Comparison of ENCODE assay signal across 19 cellular contexts in genomic region chr1:232983817-232984567, GRCh38. TPM values are rescaled to one million over a fixed set of nuclear protein-coding genes. Genes with fewer than 3 reads are reported as not detected.
DNase-seq lines count a peak whose midpoint lies in the region; ATAC-seq and TF ChIP-seq lines count a peak whose summit lies in the region.
"Had no signal": no experiment of that assay in that cellular context is flagged by ENCODE, and none has a peak within 500 bp of the region (broad histone marks: within the 10 kb centered on the region; RNA-seq: fewer than 3 reads in every experiment).

No MANE protein-coding gene starts in this region.

- H3K27ac Mint-ChIP-seq in CD4-positive, CD25-positive, alpha-beta regulatory T cell = peak overlapping the region in 2 of 3 donors; percentile 29 to 90
- H3K27ac Mint-ChIP-seq in neural crest cell (ENCODE audit: unreplicated experiment) = peak overlapping the region; percentile 98
- no peak overlapping the region for H3K27ac Mint-ChIP-seq in chondrocyte (ENCODE audit: unreplicated experiment)
- no peak overlapping the region for H3K27ac Mint-ChIP-seq in activated CD4-positive, alpha-beta T cell treated with anti-CD3 and anti-CD28 coated beads for 36 hours
- H3K27ac Mint-ChIP-seq: B cell had no signal

- H3K9me3 Mint-ChIP-seq in CD4-positive, CD25-positive, alpha-beta regulatory T cell = no peaks in the 10 kb centered on the region
- H3K9me3 Mint-ChIP-seq in neural crest cell = peaks cover 3% of the 10 kb centered on the region
- no peaks in the 10 kb centered on the region for H3K9me3 Mint-ChIP-seq in chondrocyte (ENCODE audit: low read depth)
- no peaks in the 10 kb centered on the region for H3K9me3 Mint-ChIP-seq in activated CD4-positive, alpha-beta T cell treated with anti-CD3 and anti-CD28 coated beads for 36 hours (ENCODE audit: low read depth)
- H3K9me3 Mint-ChIP-seq: CD4-positive, alpha-beta memory T cell had no signal

- no peaks in the 10 kb centered on the region for H3K27me3 Mint-ChIP-seq in CD4-positive, CD25-positive, alpha-beta regulatory T cell
- H3K27me3 Mint-ChIP-seq in neural crest cell (ENCODE audit: low read depth) = no peaks in the 10 kb centered on the region
- H3K27me3 Mint-ChIP-seq in chondrocyte (ENCODE audit: low read depth) = no peaks in the 10 kb centered on the region
- no peaks in the 10 kb centered on the region for H3K27me3 Mint-ChIP-seq in activated CD4-positive, alpha-beta T cell treated with anti-CD3 and anti-CD28 coated beads for 36 hours
- H3K27me3 Mint-ChIP-seq: B cell; CD4-positive, alpha-beta memory T cell had no signal

- H3K4me3 Mint-ChIP-seq in CD4-positive, CD25-positive, alpha-beta regulatory T cell = no peak overlapping the region
- H3K4me3 Mint-ChIP-seq in neural crest cell (no peak overlapping the region), chondrocyte (ENCODE audit: unreplicated experiment) (no peak overlapping the region)
- H3K4me3 Mint-ChIP-seq in activated CD4-positive, alpha-beta T cell treated with anti-CD3 and anti-CD28 coated beads for 36 hours = no peak overlapping the region
- H3K4me3 Mint-ChIP-seq: B cell; CD4-positive, alpha-beta memory T cell had no signal

- CTCF ChIA-PET in activated CD4-positive, alpha-beta T cell treated with anti-CD3 and anti-CD28 coated beads for 36 hours (lab: Charles Lee) = interaction anchor here (0.6 to 1.5 kb wide), 2 partner anchors 12 to 395 kb away, joined by 4 read pairs; no protein-coding TSS in a partner anchor

- TF ChIP-seq POLR2A in thyroid gland (IDR thresholded peaks at IDR 0.05) = no peak

- H3K36me3 Mint-ChIP-seq in CD4-positive, CD25-positive, alpha-beta regulatory T cell = peaks cover 14% of the 10 kb centered on the region
- H3K36me3 Mint-ChIP-seq in neural crest cell (ENCODE audit: low read depth) (peaks cover 14% of the 10 kb centered on the region), chondrocyte (ENCODE audit: low read depth) (peaks cover 6% of the 10 kb centered on the region)
- H3K36me3 Mint-ChIP-seq in activated CD4-positive, alpha-beta T cell treated with anti-CD3 and anti-CD28 coated beads for 36 hours (ENCODE audit: low read depth) = peaks cover 9% of the 10 kb centered on the region

- no peak for ATAC-seq in CD4-positive, CD25-positive, alpha-beta regulatory T cell (ENCODE audit: low read depth in 2 of 2)
- no peak for ATAC-seq in activated CD4-positive, alpha-beta T cell treated with anti-CD3 and anti-CD28 coated beads for 36 hours

- intact Hi-C loops in dorsolateral prefrontal cortex (cut with DNase I) = no loop called here
- intact Hi-C loops in activated CD4-positive, alpha-beta T cell treated with anti-CD3 and anti-CD28 coated beads for 36 hours (cut with DNase I, micrococcal nuclease) = no loop called here
- intact Hi-C loops in thyroid gland (cut with DNase I) = no loop called here

- TF ChIP-seq CTCF in dorsolateral prefrontal cortex (IDR thresholded peaks at IDR 0.05 in 54 of 56, conservative IDR thresholded peaks at IDR 0.05 in 2 of 56; ENCODE audit: low read depth in 1 of 56, partially characterized antibody in 56 of 56) (no peak), neural crest cell (conservative IDR thresholded peaks at IDR 0.05) (no peak), chondrocyte (IDR thresholded peaks at IDR 0.05) (no peak), thyroid gland (IDR thresholded peaks at IDR 0.05) (no peak)

- no peak overlapping the region for H3K27ac ChIP-seq in CD4-positive, CD25-positive, alpha-beta regulatory T cell (ENCODE audit: insufficient read depth, low read length, poor library complexity, severe bottlenecking)
- H3K27ac ChIP-seq in dorsolateral prefrontal cortex (peak overlapping the region in 54 of 59 donors; percentile 6 to 89 (median 76)), thyroid gland (no peak overlapping the region)
- H3K27ac ChIP-seq: KMS-11, Peyer's patch had no signal

- no peaks in the 10 kb centered on the region for H3K9me3 ChIP-seq in CD4-positive, CD25-positive, alpha-beta regulatory T cell (ENCODE audit: control insufficient read depth in 2 of 2, low read length in 2 of 2)
- H3K9me3 ChIP-seq in thyroid gland = no peaks in the 10 kb centered on the region
- H3K9me3 ChIP-seq: MG63, Peyer's patch had no signal

- POLR2A ChIA-PET in activated CD4-positive, alpha-beta T cell treated with anti-CD3 and anti-CD28 coated beads for 36 hours (lab: Charles Lee) = no interaction called here

- peaks cover 0 to 2% (median 0%) of the 10 kb centered on the region in 4 donors for H3K4me1 Mint-ChIP-seq in CD4-positive, CD25-positive, alpha-beta regulatory T cell
- H3K4me1 Mint-ChIP-seq in neural crest cell (peaks cover 26% of the 10 kb centered on the region), chondrocyte (ENCODE audit: low read depth) (peaks cover 4% of the 10 kb centered on the region)
- H3K4me1 Mint-ChIP-seq in activated CD4-positive, alpha-beta T cell treated with anti-CD3 and anti-CD28 coated beads for 36 hours = peaks cover 3% of the 10 kb centered on the region
- H3K4me1 Mint-ChIP-seq: B cell had no signal

- WGBS in thyroid gland, 2 donors = 93 to 97% methylated on average over 25 of the region's 25 CpGs

- DNase-seq in CD4-positive, CD25-positive, alpha-beta regulatory T cell = no peak
- peak; percentile 19 for DNase-seq in H7
- DNase-seq in dorsolateral prefrontal cortex = no peak
- no peak for DNase-seq in neural crest cell (ENCODE audit: low read depth, low spot score)
- DNase-seq in chondrocyte (ENCODE audit: low spot score) = no peak
- no peak for DNase-seq in activated CD4-positive, alpha-beta T cell treated with anti-CD3 and anti-CD28 coated beads for 36 hours
- no peak for DNase-seq in thyroid gland
- DNase-seq in activated effector memory CD4-positive, alpha-beta T cell treated with anti-CD3 and anti-CD28 coated beads, Interleukin-2, amount 50 U/mL, for 16 hours = no peak
- DNase-seq: CD4-positive, alpha-beta memory T cell; DMS79 treated with DMSO at 0.1 percent for 48 hours; MG63; NCI-H1092 treated with DMSO at 0.1 percent for 48 hours; NCI-H1694 treated with DMSO at 0.1 percent for 48 hours; NCI-H2171; NCI-H774; Peyer's patch; Right ventricle myocardium superior had no signal

- H3K27me3 ChIP-seq in CD4-positive, CD25-positive, alpha-beta regulatory T cell (ENCODE audit: control insufficient read depth, insufficient read depth, low read length) = no peaks in the 10 kb centered on the region
- H3K27me3 ChIP-seq in H7 (ENCODE audit: control insufficient read depth, insufficient read depth, low read length) = no peaks in the 10 kb centered on the region
- H3K27me3 ChIP-seq in dorsolateral prefrontal cortex = no peaks in the 10 kb centered on the region
- no peaks in the 10 kb centered on the region for H3K27me3 ChIP-seq in thyroid gland
- H3K27me3 ChIP-seq: MG63, Peyer's patch had no signal

- no peak overlapping the region for H3K4me3 ChIP-seq in CD4-positive, CD25-positive, alpha-beta regulatory T cell (ENCODE audit: low read depth, low read length)
- no peak overlapping the region for H3K4me3 ChIP-seq in H7 (ENCODE audit: insufficient read depth, low read depth, low read length)
- H3K4me3 ChIP-seq in dorsolateral prefrontal cortex = peak overlapping the region in 3 of 59 donors; percentile 11 to 22 (median 14)
- H3K4me3 ChIP-seq in thyroid gland (replicated peaks in 1 of 3) = no peak overlapping the region
- H3K4me3 ChIP-seq: MG63, Peyer's patch had no signal

- no peaks in the 10 kb centered on the region for H3K4me1 ChIP-seq in CD4-positive, CD25-positive, alpha-beta regulatory T cell (ENCODE audit: control insufficient read depth, insufficient read depth, low read length, poor library complexity, severe bottlenecking)
- H3K4me1 ChIP-seq in thyroid gland = no peaks in the 10 kb centered on the region

- H3K36me3 ChIP-seq in CD4-positive, CD25-positive, alpha-beta regulatory T cell (ENCODE audit: control insufficient read depth, insufficient read depth, low read length) = peaks cover 7% of the 10 kb centered on the region
- H3K36me3 ChIP-seq in H7 (replicated peaks; ENCODE audit: control insufficient read depth, insufficient read depth, low read length) (peaks cover 4% of the 10 kb centered on the region), thyroid gland (no peaks in the 10 kb centered on the region)
- H3K36me3 ChIP-seq: MG63, Peyer's patch had no signal

RNA-seq across cellular contexts. Expression of gene NTPCR, which starts 33.6 kb away (rescaled TPM):
- total RNA-seq in CD4-positive, CD25-positive, alpha-beta regulatory T cell = 12.4 TPM
- 10 to 100 TPM; 22.3 to 72.0 (median 47.8) TPM for polyA plus RNA-seq in CD4-positive, CD25-positive, alpha-beta regulatory T cell
- total RNA-seq in H7 (2014; rRNA removed; shearing (Covaris generic)) = 61.5 and 82.5 TPM in 2 replicates
- total RNA-seq in dorsolateral prefrontal cortex (10 to 100 TPM; 39.5 to 83.5 (median 61.4) TPM), neural crest cell (55.5 and 60.0 TPM in 2 replicates), chondrocyte (24.8 to 39.6 TPM (median 28.5 TPM) in 3 replicates), thyroid gland (10 to 100 TPM; 32.3 to 53.5 (median 43.5) TPM)
- 10 to 100 TPM; 37.4 to 51.9 TPM for total RNA-seq in activated CD4-positive, alpha-beta T cell treated with anti-CD3 and anti-CD28 coated beads for 36 hours

Comparison
In these comparisons a context has a peak if more than half of its experiments do, and no peak if none do; other contexts are left out.
1. H3K27ac ChIP-seq: peak in dorsolateral prefrontal cortex (54 of 59); none in CD4-positive, CD25-positive, alpha-beta regulatory T cell (single experiment) and thyroid gland (0 of 3).
2. H3K27ac Mint-ChIP-seq: peak in CD4-positive, CD25-positive, alpha-beta regulatory T cell (2 of 3) and neural crest cell (single experiment); none in chondrocyte (single experiment) and activated CD4-positive, alpha-beta T cell treated with anti-CD3 and anti-CD28 coated beads for 36 hours (single experiment).